9 cellular contexts compared by ENCODE assay signal in genomic region chr2:64749446-64749845, GRCh38.
DNase-seq lines count a peak whose midpoint lies in the region; ATAC-seq and TF ChIP-seq lines count a peak whose summit lies in the region.
"Had no signal": no experiment of that assay in that cellular context is flagged by ENCODE, and none has a peak within 500 bp of the region (broad histone marks: within the 10 kb centered on the region; RNA-seq: fewer than 3 reads in every experiment).

No MANE protein-coding gene starts in this region.

- no peaks in the 10 kb centered on the region for H3K36me3 ChIP-seq in left ventricle myocardium inferior
- no peaks in the 10 kb centered on the region for H3K36me3 ChIP-seq in brain microvascular endothelial cell (replicated peaks)
- H3K36me3 ChIP-seq in mesodermal cell (ENCODE audit: control insufficient read depth, insufficient read depth, low read length) = no peaks in the 10 kb centered on the region
- no peaks in the 10 kb centered on the region for H3K36me3 ChIP-seq in vagina

- TF ChIP-seq CTCF in left ventricle myocardium inferior (IDR thresholded peaks at IDR 0.05; ENCODE audit: borderline replicate concordance) (no peak), brain microvascular endothelial cell (IDR thresholded peaks at IDR 0.05; ENCODE audit: low read depth, low read length, missing control alignments) (no peak), vagina (IDR thresholded peaks at IDR 0.05) (no peak)

- ATAC-seq in left cardiac atrium (no peak), HG02678 (IDR thresholded peaks at IDR 0.05; ENCODE audit: unreplicated experiment) (no peak), GM19324 (IDR thresholded peaks at IDR 0.05; ENCODE audit: low FRiP score, unreplicated experiment) (no peak)

- peaks cover 34% of the 10 kb centered on the region for H3K4me1 ChIP-seq in left ventricle myocardium inferior
- peaks cover 6% of the 10 kb centered on the region for H3K4me1 ChIP-seq in mesodermal cell (ENCODE audit: control insufficient read depth, insufficient read depth, low read length, poor library complexity, severe bottlenecking)
- peaks cover 34% of the 10 kb centered on the region for H3K4me1 ChIP-seq in vagina

- WGBS in mesodermal cell (ENCODE audit: insufficient coverage in 2 of 2), 2 experiments = 70 to 90% methylated on average over 1 to 2 of the region's 4 CpGs

- TF ChIP-seq POLR2A in vagina (IDR thresholded peaks at IDR 0.05) = no peak

- DNase-seq in left ventricle myocardium inferior (no peak), left cardiac atrium (no peak), brain microvascular endothelial cell (no peak), vagina (ENCODE audit: extremely low spot score in 2 of 2) (no peak), germinal center (ENCODE audit: low spot score) (no peak)
- DNase-seq: NCI-H1436 treated with DMSO at 0.1 percent for 48 hours had no signal

- intact Hi-C loops in left ventricle myocardium inferior (cut with micrococcal nuclease) = loop anchor here (5.0 kb wide), 1 partner anchor 102 kb away; no protein-coding TSS in a partner anchor
- intact Hi-C loops in left cardiac atrium (cut with DNase I) = loop anchor here in 1 of 2 donors (10.0 kb wide), 1 partner anchor 95 kb away; the partner anchor contains the start of gene SERTAD2
- intact Hi-C loops in vagina (cut with DNase I) = no loop called here

- H3K4me3 ChIP-seq in left ventricle myocardium inferior = peak overlapping the region; percentile 79
- peak overlapping the region; percentile 83 for H3K4me3 ChIP-seq in brain microvascular endothelial cell (ENCODE audit: low read depth, low read length)
- H3K4me3 ChIP-seq in mesodermal cell (ENCODE audit: extremely low read depth, insufficient read depth, low read length, poor library complexity, severe bottlenecking) = peak overlapping the region; percentile 84
- peak overlapping the region; percentile 66 to 79 for H3K4me3 ChIP-seq in vagina

- peak overlapping the region; percentile 99 for H3K27ac ChIP-seq in left ventricle myocardium inferior (replicated peaks)
- H3K27ac ChIP-seq in brain microvascular endothelial cell = no peak overlapping the region
- H3K27ac ChIP-seq in mesodermal cell (ENCODE audit: low read depth, low read length, severe bottlenecking) = no peak overlapping the region
- peak overlapping the region; percentile 96 for H3K27ac ChIP-seq in vagina

- H3K27me3 ChIP-seq in left ventricle myocardium inferior (ENCODE audit: low read depth) (no peaks in the 10 kb centered on the region), brain microvascular endothelial cell (replicated peaks) (no peaks in the 10 kb centered on the region), vagina (no peaks in the 10 kb centered on the region)

- H3K9me3 ChIP-seq in left ventricle myocardium inferior (replicated peaks) = no peaks in the 10 kb centered on the region
- H3K9me3 ChIP-seq in mesodermal cell (ENCODE audit: control insufficient read depth, low read length) = no peaks in the 10 kb centered on the region
- H3K9me3 ChIP-seq in vagina = no peaks in the 10 kb centered on the region

- in situ Hi-C loops in brain microvascular endothelial cell (cut with HindIII; ENCODE audit: low pct_ligation_motif_present, low sequenced_read_pairs) = no loop called here

Comparison
In these comparisons a context has a peak if more than half of its experiments do, and no peak if none do; other contexts are left out.
1. H3K27ac ChIP-seq: peak in left ventricle myocardium inferior (single experiment) and vagina (single experiment); none in brain microvascular endothelial cell (single experiment) and mesodermal cell (single experiment).
2. Peak in every context shown above with its lines, with median percentiles within 50 percentile points of each other: H3K4me3 ChIP-seq.